Comparison of ENCODE assay signal across 8 cellular contexts in genomic region chr12:98397323-98398105, GRCh38.
DNase-seq lines count a peak whose midpoint lies in the region; ATAC-seq and TF ChIP-seq lines count a peak whose summit lies in the region.

No MANE protein-coding gene starts in this region.

- peak; percentile 90 for TF ChIP-seq CTCF in brain microvascular endothelial cell (IDR thresholded peaks at IDR 0.05; ENCODE audit: low read depth, low read length, missing control alignments)

- H3K27me3 ChIP-seq in brain microvascular endothelial cell (replicated peaks), result no peaks in the 10 kb centered on the region

- peak; percentile 75 for ATAC-seq in GM18508 (IDR thresholded peaks at IDR 0.05; ENCODE audit: insufficient read depth, unreplicated experiment)
- peak; percentile 95 for ATAC-seq in HG03039 (IDR thresholded peaks at IDR 0.05; ENCODE audit: unreplicated experiment)

- DNase-seq in A172 (ENCODE audit: low spot score), result peak; percentile 74
- DNase-seq in NCI-H2029 (lab: John Stamatoyannopoulos, UW), result peak; percentile 74
- peak; percentile 77 for DNase-seq in UCSD-AML1 (lab: John Stamatoyannopoulos, UW; ENCODE audit: unreplicated experiment)
- DNase-seq in brain microvascular endothelial cell, result peak; percentile 78

- H3K36me3 ChIP-seq in brain microvascular endothelial cell (replicated peaks), result no peaks in the 10 kb centered on the region

- H3K9me3 ChIP-seq in iPS-18c (ENCODE audit: control insufficient read depth, insufficient read depth, low read length), result no peaks in the 10 kb centered on the region

- in situ Hi-C loops in brain microvascular endothelial cell (cut with HindIII; ENCODE audit: low pct_ligation_motif_present, low sequenced_read_pairs), result no loop called here

- H3K27ac ChIP-seq in brain microvascular endothelial cell (no peak overlapping the region), skin epidermis (peak overlapping the region in 4 of 21 experiments; percentile 4 to 24 (median 14))

- H3K4me3 ChIP-seq in brain microvascular endothelial cell (ENCODE audit: low read depth, low read length) (peak overlapping the region; percentile 51), iPS-18c (ENCODE audit: insufficient read depth, low read depth, low read length) (peak overlapping the region; percentile 36; the same call in 1 of the 2 replicates), skin epidermis (peak overlapping the region in 6 of 7 experiments; percentile 18 to 34 (median 28))
